Comparison of ENCODE assay signal across 8 cellular contexts in genomic region chr2:181058378-181059269, GRCh38.
DNase-seq lines count a peak whose midpoint lies in the region; ATAC-seq and TF ChIP-seq lines count a peak whose summit lies in the region.

No MANE protein-coding gene starts in this region.

- no peaks in the 10 kb centered on the region for H3K9me3 ChIP-seq in upper lobe of right lung

- H3K27ac Mint-ChIP-seq in HFFc6, result no peak overlapping the region

- peak; percentile 90 for ATAC-seq in left lobe of liver
- peak; percentile 62 for ATAC-seq in upper lobe of right lung

- peak; percentile 75 for TF ChIP-seq CTCF in HFFc6 (IDR thresholded peaks at IDR 0.05)
- TF ChIP-seq CTCF in upper lobe of right lung (IDR thresholded peaks at IDR 0.05), result peak; percentile 71

- no peaks in the 10 kb centered on the region for H3K27me3 ChIP-seq in upper lobe of right lung

- H3K27ac ChIP-seq in upper lobe of right lung, result no peak overlapping the region

- H3K9me3 Mint-ChIP-seq in HFFc6, result no peaks in the 10 kb centered on the region

- H3K36me3 ChIP-seq in upper lobe of right lung, result peaks cover 4% of the 10 kb centered on the region

- no peak overlapping the region for H3K4me3 Mint-ChIP-seq in HFFc6

- H3K4me3 ChIP-seq in upper lobe of right lung, result no peak overlapping the region

- H3K36me3 Mint-ChIP-seq in HFFc6 (ENCODE audit: low read depth), result peaks cover 32% of the 10 kb centered on the region

- H3K27me3 Mint-ChIP-seq in HFFc6 (ENCODE audit: insufficient read depth), result no peaks in the 10 kb centered on the region; the same call in 1 of the 2 replicates

- H3K4me1 ChIP-seq in upper lobe of right lung, result no peaks in the 10 kb centered on the region

- H3K4me1 Mint-ChIP-seq in HFFc6 (ENCODE audit: low read depth), result peaks cover 45% of the 10 kb centered on the region

- intact Hi-C loops in upper lobe of right lung (cut with DNase I), result no loop called here

- peak; percentile 17 for DNase-seq in activated naive CD4-positive, alpha-beta T cell treated with Interleukin-2 at 50 U/mL for 16 hours
- DNase-seq in activated naive CD4-positive, alpha-beta T cell (lab: John Stamatoyannopoulos, UW), result no peak
- DNase-seq in HFFc6 (no peak), NCI-H460 (ENCODE audit: extremely low read depth, low read depth) (peak; percentile 50), left lobe of liver (ENCODE audit: low spot score) (no peak), upper lobe of right lung (no peak), NCI-H2029 (lab: John Stamatoyannopoulos, UW) (no peak)
- DNase-seq in activated naive CD4-positive, alpha-beta T cell treated with anti-CD3 and anti-CD28 coated beads, Interleukin-2, amount 50 U/mL, for 16 hours, result peak; percentile 32

Comparison
In these comparisons a context has a peak if more than half of its experiments do, and no peak if none do; other contexts are left out.
1. DNase-seq: peak in activated naive CD4-positive, alpha-beta T cell treated with Interleukin-2 at 50 U/mL for 16 hours (single experiment), NCI-H460 (single experiment) and activated naive CD4-positive, alpha-beta T cell treated with anti-CD3 and anti-CD28 coated beads, Interleukin-2, amount 50 U/mL, for 16 hours (single experiment); none in activated naive CD4-positive, alpha-beta T cell (0 of 4), HFFc6 (single experiment), left lobe of liver (single experiment), upper lobe of right lung (single experiment) and NCI-H2029 (single experiment).